In genomic region chr6:130423044-130423443, GRCh38 we compare ENCODE assay signal across 28 cellular contexts. TPM values are rescaled to one million over a fixed set of nuclear protein-coding genes. Genes with fewer than 3 reads are reported as not detected.
"Had no signal": no experiment of that assay in that cellular context is flagged by ENCODE, and none has a peak within 500 bp of the region (broad histone marks: within the 10 kb centered on the region; RNA-seq: fewer than 3 reads in every experiment).

No MANE protein-coding gene starts in this region.

- ATAC-seq: heart right ventricle; left colon; lower lobe of right lung; natural killer cell; pancreas; sciatic nerve; stimulated activated naive B cell treated with anti-CD40 and anti-IgM and Interleukin-4, amounts not matched to agents 10 μg/mL and 1 μg/mL and 100 μg/mL, for 72 hours; upper lobe of right lung had no signal

- H3K36me3 ChIP-seq: colonic mucosa, esophagus squamous epithelium, heart right ventricle, left ventricle myocardium inferior, lower lobe of right lung, neutrophil, pancreas, spleen, thoracic aorta, transverse colon, upper lobe of right lung, uterus had no signal

- H3K27ac ChIP-seq: colonic mucosa, esophagus squamous epithelium, heart right ventricle, left ventricle myocardium inferior, lower lobe of right lung, neutrophil, pancreas, spleen, thoracic aorta, transverse colon, upper lobe of right lung, uterus had no signal

- H3K4me3 ChIP-seq: colonic mucosa, esophagus squamous epithelium, heart right ventricle, left ventricle myocardium inferior, lower lobe of right lung, pancreas, spleen, thoracic aorta, transverse colon, upper lobe of right lung, uterus had no signal

- H3K9me3 ChIP-seq: colonic mucosa, esophagus squamous epithelium, heart right ventricle, left ventricle myocardium inferior, lower lobe of right lung, neutrophil, pancreas, spleen, thoracic aorta, transverse colon, upper lobe of right lung, uterus had no signal

- FAIRE-seq: pancreas had no signal

- H3K4me3 Mint-ChIP-seq: dendritic cell treated with granulocyte-macrophage colony-stimulating factor and Interleukin-4, amounts not matched to agents 40 ng/mL and 50 ng/mL, for 4 days; natural killer cell; neural crest cell; stimulated activated naive B cell treated with anti-CD40 and anti-IgM and Interleukin-4, amounts not matched to agents 10 μg/mL and 1 μg/mL and 100 μg/mL, for 72 hours; stimulated activated naive CD8-positive, alpha-beta T cell treated with anti-CD3 and anti-CD28 coated beads, Interleukin-15, Interleukin-2, amounts not matched to agents 100 ng/mL and 50 ng/mL, for 24 hours had no signal

- H3K27ac Mint-ChIP-seq: dendritic cell treated with granulocyte-macrophage colony-stimulating factor and Interleukin-4, amounts not matched to agents 40 ng/mL and 50 ng/mL, for 4 days; natural killer cell; progenitor cell of endocrine pancreas; stimulated activated naive B cell treated with anti-CD40 and anti-IgM and Interleukin-4, amounts not matched to agents 10 μg/mL and 1 μg/mL and 100 μg/mL, for 72 hours; stimulated activated naive CD8-positive, alpha-beta T cell treated with anti-CD3 and anti-CD28 coated beads, Interleukin-15, Interleukin-2, amounts not matched to agents 100 ng/mL and 50 ng/mL, for 24 hours had no signal

- H3K4me1 Mint-ChIP-seq: natural killer cell; neural crest cell; stimulated activated naive B cell treated with anti-CD40 and anti-IgM and Interleukin-4, amounts not matched to agents 10 μg/mL and 1 μg/mL and 100 μg/mL, for 72 hours had no signal

- H3K27me3 ChIP-seq: colonic mucosa, esophagus squamous epithelium, neutrophil, pancreas, spleen, transverse colon, upper lobe of right lung, uterus had no signal

- H3K9me3 Mint-ChIP-seq: dendritic cell treated with granulocyte-macrophage colony-stimulating factor and Interleukin-4, amounts not matched to agents 40 ng/mL and 50 ng/mL, for 4 days; natural killer cell; stimulated activated naive B cell treated with anti-CD40 and anti-IgM and Interleukin-4, amounts not matched to agents 10 μg/mL and 1 μg/mL and 100 μg/mL, for 72 hours; stimulated activated naive CD8-positive, alpha-beta T cell treated with anti-CD3 and anti-CD28 coated beads, Interleukin-15, Interleukin-2, amounts not matched to agents 100 ng/mL and 50 ng/mL, for 24 hours had no signal

- H3K27me3 Mint-ChIP-seq: dendritic cell treated with granulocyte-macrophage colony-stimulating factor and Interleukin-4, amounts not matched to agents 40 ng/mL and 50 ng/mL, for 4 days; progenitor cell of endocrine pancreas; stimulated activated naive B cell treated with anti-CD40 and anti-IgM and Interleukin-4, amounts not matched to agents 10 μg/mL and 1 μg/mL and 100 μg/mL, for 72 hours; stimulated activated naive CD8-positive, alpha-beta T cell treated with anti-CD3 and anti-CD28 coated beads, Interleukin-15, Interleukin-2, amounts not matched to agents 100 ng/mL and 50 ng/mL, for 24 hours had no signal

- H3K4me1 ChIP-seq: colonic mucosa, esophagus squamous epithelium, heart right ventricle, left ventricle myocardium inferior, lower lobe of right lung, pancreas, spleen, transverse colon, upper lobe of right lung, uterus had no signal

- DNase-seq: colonic mucosa; effector memory CD4-positive, alpha-beta T cell; erythroblast; esophagus squamous epithelium; foreskin melanocyte; glutamatergic neuron; heart right ventricle; hippocampal formation; islet precursor cell; kidney glomerular epithelial cell; left colon; left ventricle myocardium inferior; lower lobe of right lung; natural killer cell; pancreas; spleen; stimulated activated CD4-positive, alpha-beta T cell treated with anti-CD3 and anti-CD28 coated beads, Interleukin-4, amount 100 ng/mL, for 4 hours; stimulated activated naive B cell treated with anti-CD40 and anti-IgM and Interleukin-4, amounts not matched to agents 10 μg/mL and 1 μg/mL and 100 μg/mL, for 72 hours; transverse colon; upper lobe of right lung; uterus had no signal

- H3K36me3 Mint-ChIP-seq: natural killer cell had no signal

RNA-seq across cellular contexts. Expression of gene TMEM200A, which starts 57.2 kb away (rescaled TPM):
- total RNA-seq: left ventricle myocardium inferior had no signal
